ENCODE assay signal across 1 cellular context in genomic region chr12:4538207-4539160, GRCh38.
TF ChIP-seq lines count a peak whose summit lies in the region.

A gene with protein sequence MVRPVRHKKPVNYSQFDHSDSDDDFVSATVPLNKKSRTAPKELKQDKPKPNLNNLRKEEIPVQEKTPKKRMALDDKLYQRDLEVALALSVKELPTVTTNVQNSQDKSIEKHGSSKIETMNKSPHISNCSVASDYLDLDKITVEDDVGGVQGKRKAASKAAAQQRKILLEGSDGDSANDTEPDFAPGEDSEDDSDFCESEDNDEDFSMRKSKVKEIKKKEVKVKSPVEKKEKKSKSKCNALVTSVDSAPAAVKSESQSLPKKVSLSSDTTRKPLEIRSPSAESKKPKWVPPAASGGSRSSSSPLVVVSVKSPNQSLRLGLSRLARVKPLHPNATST (plus strand): TSS chr12:4538890. CDS start chr12:4538940, 50 bp downstream.

TF ChIP-seq in HepG2, 621 proteins besides CTCF, POLR2A, EP300 and RAD21 (continued from another document and continues in another):
- TF ChIP-seq, protein P1, sequence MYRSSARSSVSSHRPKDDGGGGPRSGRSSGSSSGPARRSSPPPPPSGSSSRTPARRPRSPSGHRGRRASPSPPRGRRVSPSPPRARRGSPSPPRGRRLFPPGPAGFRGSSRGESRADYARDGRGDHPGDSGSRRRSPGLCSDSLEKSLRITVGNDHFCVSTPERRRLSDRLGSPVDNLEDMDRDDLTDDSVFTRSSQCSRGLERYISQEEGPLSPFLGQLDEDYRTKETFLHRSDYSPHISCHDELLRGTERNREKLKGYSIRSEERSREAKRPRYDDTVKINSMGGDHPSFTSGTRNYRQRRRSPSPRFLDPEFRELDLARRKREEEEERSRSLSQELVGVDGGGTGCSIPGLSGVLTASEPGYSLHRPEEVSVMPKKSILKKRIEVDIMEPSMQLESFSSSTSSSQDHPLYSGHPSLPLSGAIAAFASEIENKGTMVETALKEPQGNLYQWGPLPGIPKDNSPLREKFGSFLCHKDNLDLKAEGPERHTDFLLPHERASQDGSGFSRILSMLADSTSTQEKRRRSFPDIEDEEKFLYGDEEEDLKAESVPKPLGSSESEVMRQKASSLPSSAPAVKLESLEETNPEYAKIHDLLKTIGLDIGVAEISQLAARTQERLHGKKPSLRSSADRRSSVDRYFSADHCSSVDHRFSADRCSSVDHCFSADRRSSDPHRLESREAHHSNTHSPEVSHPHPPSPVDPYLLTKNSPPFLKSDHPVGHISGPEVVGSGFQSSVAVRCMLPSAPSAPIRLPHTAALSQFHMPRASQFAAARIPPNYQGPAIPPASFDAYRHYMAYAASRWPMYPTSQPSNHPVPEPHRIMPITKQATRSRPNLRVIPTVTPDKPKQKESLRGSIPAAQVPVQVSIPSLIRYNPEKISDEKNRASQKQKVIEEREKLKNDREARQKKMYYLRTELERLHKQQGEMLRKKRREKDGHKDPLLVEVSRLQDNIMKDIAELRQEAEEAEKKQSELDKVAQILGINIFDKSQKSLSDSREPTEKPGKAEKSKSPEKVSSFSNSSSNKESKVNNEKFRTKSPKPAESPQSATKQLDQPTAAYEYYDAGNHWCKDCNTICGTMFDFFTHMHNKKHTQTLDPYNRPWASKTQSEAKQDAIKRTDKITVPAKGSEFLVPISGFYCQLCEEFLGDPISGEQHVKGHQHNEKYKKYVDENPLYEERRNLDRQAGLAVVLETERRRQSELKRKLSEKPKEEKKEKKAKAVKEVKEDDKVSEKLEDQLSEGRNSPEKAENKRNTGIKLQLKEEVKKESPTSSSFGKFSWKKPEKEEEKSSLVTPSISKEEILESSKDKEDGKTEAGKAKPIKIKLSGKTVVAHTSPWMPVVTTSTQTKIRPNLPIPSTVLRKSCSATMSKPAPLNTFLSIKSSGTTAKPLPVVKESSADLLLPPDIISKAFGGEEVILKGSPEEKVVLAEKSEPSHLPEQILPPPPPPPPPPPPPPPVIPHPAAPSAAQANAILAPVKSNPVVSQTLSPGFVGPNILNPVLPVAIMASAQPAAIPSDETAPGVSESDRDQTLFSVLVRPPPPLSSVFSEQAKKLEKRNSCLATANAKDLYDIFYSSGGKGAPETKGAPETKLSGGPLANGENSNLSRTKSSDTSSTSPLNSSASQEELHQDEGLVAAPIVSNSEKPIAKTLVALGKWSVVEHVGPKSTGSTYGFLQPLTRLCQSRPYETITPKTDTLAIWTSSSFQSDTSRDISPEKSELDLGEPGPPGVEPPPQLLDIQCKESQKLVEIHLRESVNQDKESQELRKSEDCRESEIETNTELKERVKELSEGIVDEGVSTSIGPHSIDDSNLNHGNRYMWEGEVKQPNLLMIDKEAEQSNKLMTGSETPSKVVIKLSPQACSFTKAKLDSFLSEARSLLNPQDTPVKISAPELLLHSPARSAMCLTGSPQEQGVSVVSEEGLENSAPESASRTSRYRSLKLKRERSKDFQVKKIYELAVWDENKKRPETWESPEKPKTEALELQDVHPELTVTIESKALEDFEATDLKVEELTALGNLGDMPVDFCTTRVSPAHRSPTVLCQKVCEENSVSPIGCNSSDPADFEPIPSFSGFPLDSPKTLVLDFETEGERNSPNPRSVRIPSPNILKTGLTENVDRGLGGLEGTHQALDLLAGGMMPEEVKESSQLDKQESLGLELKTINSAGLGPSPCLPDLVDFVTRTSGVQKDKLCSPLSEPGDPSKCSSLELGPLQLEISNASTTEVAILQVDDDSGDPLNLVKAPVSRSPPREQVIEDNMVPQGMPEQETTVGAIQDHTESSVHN (CRISPR knock-in tag; IDR thresholded peaks at IDR 0.05) = no peak
- TF ChIP-seq ZNF383 (CRISPR knock-in tag; IDR thresholded peaks at IDR 0.05; ENCODE audit: borderline replicate concordance) (no peak), FOXK1 (CRISPR knock-in tag; IDR thresholded peaks at IDR 0.05; ENCODE audit: borderline replicate concordance, low read depth) (peak; percentile 84), ZNF138 (CRISPR knock-in tag; IDR thresholded peaks at IDR 0.05; ENCODE audit: low read depth) (peak; percentile 66; the same call in 1 of the 2 replicates), ZNF687 (CRISPR knock-in tag; IDR thresholded peaks at IDR 0.05) (peak; percentile 74), TP53 (CRISPR knock-in tag; conservative IDR thresholded peaks at IDR 0.05) (0 out of 2 replicates have a peak, but pooled peaks have one; percentile 23), ZC3H13 (CRISPR knock-in tag; IDR thresholded peaks at IDR 0.05) (peak; percentile 63; the same call in 1 of the 2 replicates), GPN1 (CRISPR knock-in tag; IDR thresholded peaks at IDR 0.05; ENCODE audit: borderline replicate concordance) (no peak), ZNF879 (CRISPR knock-in tag; IDR thresholded peaks at IDR 0.05) (no peak), HOXA3 (CRISPR knock-in tag; IDR thresholded peaks at IDR 0.05) (peak; percentile 42; the same call in 1 of the 2 replicates), ZNF614 (CRISPR knock-in tag; IDR thresholded peaks at IDR 0.05; ENCODE audit: borderline replicate concordance) (no peak), NR2C2 (CRISPR knock-in tag; IDR thresholded peaks at IDR 0.05; ENCODE audit: borderline replicate concordance) (peak; percentile 84; the same call in 1 of the 2 replicates), PAWR (CRISPR knock-in tag; IDR thresholded peaks at IDR 0.05; ENCODE audit: borderline replicate concordance) (no peak), KLF16 (CRISPR knock-in tag; IDR thresholded peaks at IDR 0.05) (peak in 1 of 2 experiments; percentile 71; a peak in 1 of 4 replicates), ZNF589 (CRISPR knock-in tag; conservative IDR thresholded peaks at IDR 0.05) (peak; percentile 84), CC2D1A (CRISPR knock-in tag; IDR thresholded peaks at IDR 0.05) (no peak), ZNF746 (CRISPR knock-in tag; IDR thresholded peaks at IDR 0.05) (peak; percentile 44; the same call in 1 of the 2 replicates), RCOR2 (CRISPR knock-in tag; IDR thresholded peaks at IDR 0.05) (no peak), TBX3 (IDR thresholded peaks at IDR 0.05; ENCODE audit: borderline replicate concordance) (no peak), NCOA2 (CRISPR knock-in tag; IDR thresholded peaks at IDR 0.05) (no peak; the same call in 1 of the 2 replicates), ZFP91 (CRISPR knock-in tag; IDR thresholded peaks at IDR 0.05; ENCODE audit: borderline replicate concordance) (peak; percentile 55; the same call in 1 of the 2 replicates), ZNF10 (CRISPR knock-in tag; IDR thresholded peaks at IDR 0.05; ENCODE audit: borderline replicate concordance, low read depth) (no peak), ZNF784 (CRISPR knock-in tag; IDR thresholded peaks at IDR 0.05; ENCODE audit: borderline replicate concordance) (no peak), ZNF33A (CRISPR knock-in tag; IDR thresholded peaks at IDR 0.05; ENCODE audit: borderline replicate concordance) (no peak), ZNF317 (CRISPR knock-in tag; IDR thresholded peaks at IDR 0.05) (peak; percentile 61; the same call in 1 of the 2 replicates), MYNN (CRISPR knock-in tag; IDR thresholded peaks at IDR 0.05; ENCODE audit: low read depth) (no peak), LRRFIP1 (CRISPR knock-in tag; conservative IDR thresholded peaks at IDR 0.05) (no peak)
- TF ChIP-seq, protein P2, sequence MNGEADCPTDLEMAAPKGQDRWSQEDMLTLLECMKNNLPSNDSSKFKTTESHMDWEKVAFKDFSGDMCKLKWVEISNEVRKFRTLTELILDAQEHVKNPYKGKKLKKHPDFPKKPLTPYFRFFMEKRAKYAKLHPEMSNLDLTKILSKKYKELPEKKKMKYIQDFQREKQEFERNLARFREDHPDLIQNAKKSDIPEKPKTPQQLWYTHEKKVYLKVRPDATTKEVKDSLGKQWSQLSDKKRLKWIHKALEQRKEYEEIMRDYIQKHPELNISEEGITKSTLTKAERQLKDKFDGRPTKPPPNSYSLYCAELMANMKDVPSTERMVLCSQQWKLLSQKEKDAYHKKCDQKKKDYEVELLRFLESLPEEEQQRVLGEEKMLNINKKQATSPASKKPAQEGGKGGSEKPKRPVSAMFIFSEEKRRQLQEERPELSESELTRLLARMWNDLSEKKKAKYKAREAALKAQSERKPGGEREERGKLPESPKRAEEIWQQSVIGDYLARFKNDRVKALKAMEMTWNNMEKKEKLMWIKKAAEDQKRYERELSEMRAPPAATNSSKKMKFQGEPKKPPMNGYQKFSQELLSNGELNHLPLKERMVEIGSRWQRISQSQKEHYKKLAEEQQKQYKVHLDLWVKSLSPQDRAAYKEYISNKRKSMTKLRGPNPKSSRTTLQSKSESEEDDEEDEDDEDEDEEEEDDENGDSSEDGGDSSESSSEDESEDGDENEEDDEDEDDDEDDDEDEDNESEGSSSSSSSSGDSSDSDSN (CRISPR knock-in tag; IDR thresholded peaks at IDR 0.05) = no peak
- TF ChIP-seq, protein P3, sequence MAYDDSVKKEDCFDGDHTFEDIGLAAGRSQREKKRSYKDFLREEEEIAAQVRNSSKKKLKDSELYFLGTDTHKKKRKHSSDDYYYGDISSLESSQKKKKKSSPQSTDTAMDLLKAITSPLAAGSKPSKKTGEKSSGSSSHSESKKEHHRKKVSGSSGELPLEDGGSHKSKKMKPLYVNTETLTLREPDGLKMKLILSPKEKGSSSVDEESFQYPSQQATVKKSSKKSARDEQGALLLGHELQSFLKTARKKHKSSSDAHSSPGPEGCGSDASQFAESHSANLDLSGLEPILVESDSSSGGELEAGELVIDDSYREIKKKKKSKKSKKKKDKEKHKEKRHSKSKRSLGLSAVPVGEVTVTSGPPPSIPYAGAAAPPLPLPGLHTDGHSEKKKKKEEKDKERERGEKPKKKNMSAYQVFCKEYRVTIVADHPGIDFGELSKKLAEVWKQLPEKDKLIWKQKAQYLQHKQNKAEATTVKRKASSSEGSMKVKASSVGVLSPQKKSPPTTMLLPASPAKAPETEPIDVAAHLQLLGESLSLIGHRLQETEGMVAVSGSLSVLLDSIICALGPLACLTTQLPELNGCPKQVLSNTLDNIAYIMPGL (CRISPR knock-in tag; IDR thresholded peaks at IDR 0.05; ENCODE audit: borderline replicate concordance in 1 of 2, low read depth in 1 of 2) = peak; percentile 29 to 72; a peak in 2 of 4 replicates
- TF ChIP-seq, protein P4, sequence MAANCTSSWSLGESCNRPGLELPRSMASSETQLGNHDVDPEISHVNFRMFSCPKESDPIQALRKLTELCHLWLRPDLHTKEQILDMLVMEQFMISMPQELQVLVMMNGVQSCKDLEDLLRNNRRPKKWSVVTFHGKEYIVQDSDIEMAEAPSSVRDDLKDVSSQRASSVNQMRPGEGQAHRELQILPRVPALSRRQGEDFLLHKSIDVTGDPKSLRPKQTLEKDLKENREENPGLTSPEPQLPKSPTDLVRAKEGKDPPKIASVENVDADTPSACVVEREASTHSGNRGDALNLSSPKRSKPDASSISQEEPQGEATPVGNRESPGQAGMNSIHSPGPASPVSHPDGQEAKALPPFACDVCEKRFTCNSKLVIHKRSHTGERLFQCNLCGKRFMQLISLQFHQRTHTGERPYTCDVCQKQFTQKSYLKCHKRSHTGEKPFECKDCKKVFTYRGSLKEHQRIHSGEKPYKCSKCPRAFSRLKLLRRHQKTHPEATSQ (CRISPR knock-in tag; IDR thresholded peaks at IDR 0.05; ENCODE audit: borderline replicate concordance) = no peak
